ENCODE assay signal across 20 cellular contexts in genomic region chr11:117282956-117283355, GRCh38.
"Had no signal": no experiment of that assay in that cellular context is flagged by ENCODE, and none has a peak within 500 bp of the region (broad histone marks: within the 10 kb centered on the region; RNA-seq: fewer than 3 reads in every experiment).

No MANE protein-coding gene starts in this region.

- H3K9me3 ChIP-seq: psoas muscle, testis, transverse colon had no signal

- ATAC-seq: foreskin keratinocyte; left cardiac atrium; left ventricle myocardium superior; psoas muscle; sciatic nerve; stimulated activated naive B cell treated with anti-CD40 and anti-IgM and Interleukin-4, amounts not matched to agents 10 μg/mL and 1 μg/mL and 100 μg/mL, for 72 hours; stimulated activated naive CD8-positive, alpha-beta T cell treated with anti-CD3 and anti-CD28 coated beads, Interleukin-15, amount 100 ng/mL, for 72 hours had no signal

- H3K27me3 ChIP-seq: foreskin keratinocyte, testis, transverse colon had no signal

- H3K27ac ChIP-seq: foreskin keratinocyte, psoas muscle, testis, transverse colon had no signal

- H3K4me1 ChIP-seq: psoas muscle, testis, transverse colon had no signal

- H3K27me3 Mint-ChIP-seq: dendritic cell treated with granulocyte-macrophage colony-stimulating factor and Interleukin-4, amounts not matched to agents 40 ng/mL and 50 ng/mL, for 4 days; naive B cell; stimulated activated naive B cell treated with anti-CD40 and anti-IgM and Interleukin-4, amounts not matched to agents 10 μg/mL and 1 μg/mL and 100 μg/mL, for 72 hours; stimulated activated naive CD8-positive, alpha-beta T cell treated with anti-CD3 and anti-CD28 coated beads, Interleukin-15, amount 100 ng/mL, for 72 hours had no signal

- H3K9me3 Mint-ChIP-seq: dendritic cell treated with granulocyte-macrophage colony-stimulating factor and Interleukin-4, amounts not matched to agents 40 ng/mL and 50 ng/mL, for 4 days; immature natural killer cell; nephron; stimulated activated naive B cell treated with anti-CD40 and anti-IgM and Interleukin-4, amounts not matched to agents 10 μg/mL and 1 μg/mL and 100 μg/mL, for 72 hours; stimulated activated naive CD8-positive, alpha-beta T cell treated with anti-CD3 and anti-CD28 coated beads, Interleukin-15, amount 100 ng/mL, for 72 hours had no signal

- H3K4me3 ChIP-seq: lung, psoas muscle, skin epidermis, testis, transverse colon had no signal

- DNase-seq: erythroblast; foreskin keratinocyte; immature natural killer cell; left cardiac atrium; left ventricle myocardium superior; mesendoderm; naive B cell; psoas muscle; retina; stimulated activated CD4-positive, alpha-beta T cell treated with anti-CD3 and anti-CD28 coated beads, Interleukin-2, amount 100 ng/mL, for 24 hours; stimulated activated CD4-positive, alpha-beta T cell treated with anti-CD3 and anti-CD28 coated beads, Interleukin-4, amount 100 ng/mL, for 4 hours; stimulated activated naive B cell treated with anti-CD40 and anti-IgM and Interleukin-4, amounts not matched to agents 10 μg/mL and 1 μg/mL and 100 μg/mL, for 72 hours; stimulated activated naive CD8-positive, alpha-beta T cell treated with anti-CD3 and anti-CD28 coated beads, Interleukin-15, amount 100 ng/mL, for 72 hours; testis; transverse colon had no signal

- H3K27ac Mint-ChIP-seq: dendritic cell treated with granulocyte-macrophage colony-stimulating factor and Interleukin-4, amounts not matched to agents 40 ng/mL and 50 ng/mL, for 4 days; immature natural killer cell; nephron; stimulated activated naive B cell treated with anti-CD40 and anti-IgM and Interleukin-4, amounts not matched to agents 10 μg/mL and 1 μg/mL and 100 μg/mL, for 72 hours; stimulated activated naive CD8-positive, alpha-beta T cell treated with anti-CD3 and anti-CD28 coated beads, Interleukin-15, amount 100 ng/mL, for 72 hours had no signal

- H3K4me1 Mint-ChIP-seq: naive B cell; nephron; stimulated activated naive B cell treated with anti-CD40 and anti-IgM and Interleukin-4, amounts not matched to agents 10 μg/mL and 1 μg/mL and 100 μg/mL, for 72 hours; stimulated activated naive CD8-positive, alpha-beta T cell treated with anti-CD3 and anti-CD28 coated beads, Interleukin-15, amount 100 ng/mL, for 72 hours had no signal

- H3K4me3 Mint-ChIP-seq: dendritic cell treated with granulocyte-macrophage colony-stimulating factor and Interleukin-4, amounts not matched to agents 40 ng/mL and 50 ng/mL, for 4 days; immature natural killer cell; naive B cell; nephron; stimulated activated naive B cell treated with anti-CD40 and anti-IgM and Interleukin-4, amounts not matched to agents 10 μg/mL and 1 μg/mL and 100 μg/mL, for 72 hours; stimulated activated naive CD8-positive, alpha-beta T cell treated with anti-CD3 and anti-CD28 coated beads, Interleukin-15, amount 100 ng/mL, for 72 hours had no signal
